ENCODE assay signal across 8 cellular contexts in genomic region chr12:105357162-105357691, GRCh38. TPM values are rescaled to one million over a fixed set of nuclear protein-coding genes. Genes with fewer than 3 reads are reported as not detected.
DNase-seq lines count a peak whose midpoint lies in the region; ATAC-seq and TF ChIP-seq lines count a peak whose summit lies in the region.

No MANE protein-coding gene starts in this region.

- peaks cover 4 to 7% of the 10 kb centered on the region in 2 donors for H3K36me3 Mint-ChIP-seq in activated T-cell treated with anti-CD3 and anti-CD28 coated beads, Interleukin-2, amount 50 U/mL, for 72 hours (ENCODE audit: insufficient read depth in 2 of 2)
- peaks cover 9% of the 10 kb centered on the region for H3K36me3 Mint-ChIP-seq in activated CD8-positive, alpha-beta T cell treated with anti-CD3 and anti-CD28 coated beads for 36 hours (ENCODE audit: low read depth)
- peaks cover 3% of the 10 kb centered on the region for H3K36me3 Mint-ChIP-seq in type B pancreatic cell

- ATAC-seq in activated T-cell treated with anti-CD3 and anti-CD28 coated beads, Interleukin-2, amount 50 U/mL, for 72 hours (replicated peaks in 1 of 2) = peak; percentile 93
- peak; percentile 48 for ATAC-seq in HG03039 (IDR thresholded peaks at IDR 0.05; ENCODE audit: unreplicated experiment)
- ATAC-seq in activated CD8-positive, alpha-beta T cell treated with anti-CD3 and anti-CD28 coated beads for 36 hours = peak; percentile 90

- H3K4me1 Mint-ChIP-seq in activated T-cell treated with anti-CD3 and anti-CD28 coated beads, Interleukin-2, amount 50 U/mL, for 72 hours (ENCODE audit: low read depth) = peaks cover 44% of the 10 kb centered on the region
- peaks cover 27% of the 10 kb centered on the region for H3K4me1 Mint-ChIP-seq in activated CD8-positive, alpha-beta T cell treated with anti-CD3 and anti-CD28 coated beads for 36 hours (ENCODE audit: low read depth)
- peaks cover 6% of the 10 kb centered on the region for H3K4me1 Mint-ChIP-seq in type B pancreatic cell (ENCODE audit: unreplicated experiment)

- TF ChIP-seq CTCF in activated CD8-positive, alpha-beta T cell treated with anti-CD3 and anti-CD28 coated beads for 36 hours (IDR thresholded peaks at IDR 0.05) = no peak
- no peak for TF ChIP-seq CTCF in type B pancreatic cell (conservative IDR thresholded peaks at IDR 0.05)

- H3K27ac Mint-ChIP-seq in activated T-cell treated with anti-CD3 and anti-CD28 coated beads, Interleukin-2, amount 50 U/mL, for 72 hours = peak overlapping the region; percentile 89
- peak overlapping the region; percentile 84 for H3K27ac Mint-ChIP-seq in activated CD8-positive, alpha-beta T cell treated with anti-CD3 and anti-CD28 coated beads for 36 hours
- peak overlapping the region; percentile 35 for H3K27ac Mint-ChIP-seq in type B pancreatic cell

- DNase-seq in activated T-cell treated with anti-CD3 and anti-CD28 coated beads, Interleukin-2, amount 50 U/mL, for 72 hours = peak in 1 of 2 donors; percentile 18
- DNase-seq in activated T-cell treated with anti-CD3 and anti-CD28 coated beads, Interleukin-2, amount 50 U/mL, for 48 hours = no peak
- DNase-seq in activated CD8-positive, alpha-beta T cell treated with anti-CD3 and anti-CD28 coated beads for 36 hours = peak; percentile 32
- no peak for DNase-seq in type B pancreatic cell (ENCODE audit: extremely low spot score, unreplicated experiment)
- DNase-seq in NCI-H2171 treated with DMSO at 0.1 percent for 48 hours (lab: John Stamatoyannopoulos, UW) = no peak
- DNase-seq in SW480 (ENCODE audit: low spot score) = no peak
- DNase-seq in posterior cingulate gyrus = no peak

- H3K27me3 Mint-ChIP-seq in activated T-cell treated with anti-CD3 and anti-CD28 coated beads, Interleukin-2, amount 50 U/mL, for 72 hours (ENCODE audit: low read depth) = no peaks in the 10 kb centered on the region
- no peaks in the 10 kb centered on the region for H3K27me3 Mint-ChIP-seq in activated CD8-positive, alpha-beta T cell treated with anti-CD3 and anti-CD28 coated beads for 36 hours
- H3K27me3 Mint-ChIP-seq in type B pancreatic cell = no peaks in the 10 kb centered on the region

- intact Hi-C loops in activated CD8-positive, alpha-beta T cell treated with anti-CD3 and anti-CD28 coated beads for 36 hours (cut with micrococcal nuclease) = no loop called here
- intact Hi-C loops in posterior cingulate gyrus (cut with DNase I) = no loop called here

- POLR2A ChIA-PET in activated CD8-positive, alpha-beta T cell treated with anti-CD3 and anti-CD28 coated beads for 36 hours (lab: Charles Lee) = interaction anchor here (0.6 to 1.0 kb wide), 2 partner anchors 26 to 37 kb away, joined by 3 read pairs; no protein-coding TSS in a partner anchor

- CTCF ChIA-PET in activated CD8-positive, alpha-beta T cell treated with anti-CD3 and anti-CD28 coated beads for 36 hours (lab: Charles Lee) = interaction anchor here (1.3 kb wide), 1 partner anchor 25 kb away, joined by 3 read pairs; no protein-coding TSS in a partner anchor

- peak overlapping the region; percentile 36 to 55 for H3K4me3 Mint-ChIP-seq in activated T-cell treated with anti-CD3 and anti-CD28 coated beads, Interleukin-2, amount 50 U/mL, for 72 hours
- no peak overlapping the region for H3K4me3 Mint-ChIP-seq in activated CD8-positive, alpha-beta T cell treated with anti-CD3 and anti-CD28 coated beads for 36 hours
- no peak overlapping the region for H3K4me3 Mint-ChIP-seq in type B pancreatic cell

- H3K9me3 Mint-ChIP-seq in activated T-cell treated with anti-CD3 and anti-CD28 coated beads, Interleukin-2, amount 50 U/mL, for 72 hours = no peaks in the 10 kb centered on the region
- no peaks in the 10 kb centered on the region for H3K9me3 Mint-ChIP-seq in activated CD8-positive, alpha-beta T cell treated with anti-CD3 and anti-CD28 coated beads for 36 hours
- no peaks in the 10 kb centered on the region for H3K9me3 Mint-ChIP-seq in type B pancreatic cell

RNA-seq across cellular contexts. Expression of gene C12orf75, which starts 26.7 kb away (rescaled TPM):
- 10 to 100 TPM; 68.6 to 73.0 TPM for total RNA-seq in activated T-cell treated with anti-CD3 and anti-CD28 coated beads, Interleukin-2, amount 50 U/mL, for 72 hours
- 10 to 100 TPM; 62.0 to 66.9 TPM for total RNA-seq in activated CD8-positive, alpha-beta T cell treated with anti-CD3 and anti-CD28 coated beads for 36 hours
- total RNA-seq in type B pancreatic cell (ENCODE audit: low replicate concordance) = 43.1 and 45.6 TPM in 2 replicates

Comparison
In these comparisons a context has a peak if more than half of its experiments do, and no peak if none do; other contexts are left out.
1. H3K27ac Mint-ChIP-seq: peak in every context shown above with its lines; median percentile 89 in activated T-cell treated with anti-CD3 and anti-CD28 coated beads, Interleukin-2, amount 50 U/mL, for 72 hours; 84 in activated CD8-positive, alpha-beta T cell treated with anti-CD3 and anti-CD28 coated beads for 36 hours; 35 in type B pancreatic cell.
2. H3K4me3 Mint-ChIP-seq: peak in activated T-cell treated with anti-CD3 and anti-CD28 coated beads, Interleukin-2, amount 50 U/mL, for 72 hours (2 of 2); none in activated CD8-positive, alpha-beta T cell treated with anti-CD3 and anti-CD28 coated beads for 36 hours (single experiment) and type B pancreatic cell (single experiment).
3. Peak in every context shown above with its lines, with median percentiles within 50 percentile points of each other: ATAC-seq.